Comparison of ENCODE assay signal across 1 cellular context in the genomic region with DNA sequence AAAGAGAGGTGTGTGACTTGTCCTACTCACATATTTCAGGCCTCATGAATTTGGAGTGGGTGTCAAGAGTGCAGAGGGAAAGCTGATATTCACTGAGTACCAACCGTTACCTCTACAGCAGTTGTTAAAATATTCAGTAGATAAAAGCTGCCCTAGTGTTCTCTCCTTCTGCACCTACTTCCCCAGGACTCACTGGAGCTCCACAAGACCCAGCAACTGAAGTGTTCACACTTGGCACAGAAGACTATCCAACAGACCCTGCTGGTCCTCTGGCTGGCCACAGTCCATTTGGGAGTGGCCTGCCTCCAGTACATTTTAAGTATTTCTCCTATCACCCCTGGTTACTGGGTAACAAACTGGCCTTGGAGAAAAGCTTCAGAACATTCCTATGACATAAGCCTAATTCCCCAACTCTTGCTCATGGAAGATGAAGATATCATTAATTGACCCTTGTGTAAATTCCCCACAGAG.
TF ChIP-seq lines count a peak whose summit lies in the region.

No MANE protein-coding gene starts in this region.

TF ChIP-seq in GM23338, 12 proteins besides CTCF, POLR2A, EP300 and RAD21 (continued from another document):
- TF ChIP-seq, protein P1, sequence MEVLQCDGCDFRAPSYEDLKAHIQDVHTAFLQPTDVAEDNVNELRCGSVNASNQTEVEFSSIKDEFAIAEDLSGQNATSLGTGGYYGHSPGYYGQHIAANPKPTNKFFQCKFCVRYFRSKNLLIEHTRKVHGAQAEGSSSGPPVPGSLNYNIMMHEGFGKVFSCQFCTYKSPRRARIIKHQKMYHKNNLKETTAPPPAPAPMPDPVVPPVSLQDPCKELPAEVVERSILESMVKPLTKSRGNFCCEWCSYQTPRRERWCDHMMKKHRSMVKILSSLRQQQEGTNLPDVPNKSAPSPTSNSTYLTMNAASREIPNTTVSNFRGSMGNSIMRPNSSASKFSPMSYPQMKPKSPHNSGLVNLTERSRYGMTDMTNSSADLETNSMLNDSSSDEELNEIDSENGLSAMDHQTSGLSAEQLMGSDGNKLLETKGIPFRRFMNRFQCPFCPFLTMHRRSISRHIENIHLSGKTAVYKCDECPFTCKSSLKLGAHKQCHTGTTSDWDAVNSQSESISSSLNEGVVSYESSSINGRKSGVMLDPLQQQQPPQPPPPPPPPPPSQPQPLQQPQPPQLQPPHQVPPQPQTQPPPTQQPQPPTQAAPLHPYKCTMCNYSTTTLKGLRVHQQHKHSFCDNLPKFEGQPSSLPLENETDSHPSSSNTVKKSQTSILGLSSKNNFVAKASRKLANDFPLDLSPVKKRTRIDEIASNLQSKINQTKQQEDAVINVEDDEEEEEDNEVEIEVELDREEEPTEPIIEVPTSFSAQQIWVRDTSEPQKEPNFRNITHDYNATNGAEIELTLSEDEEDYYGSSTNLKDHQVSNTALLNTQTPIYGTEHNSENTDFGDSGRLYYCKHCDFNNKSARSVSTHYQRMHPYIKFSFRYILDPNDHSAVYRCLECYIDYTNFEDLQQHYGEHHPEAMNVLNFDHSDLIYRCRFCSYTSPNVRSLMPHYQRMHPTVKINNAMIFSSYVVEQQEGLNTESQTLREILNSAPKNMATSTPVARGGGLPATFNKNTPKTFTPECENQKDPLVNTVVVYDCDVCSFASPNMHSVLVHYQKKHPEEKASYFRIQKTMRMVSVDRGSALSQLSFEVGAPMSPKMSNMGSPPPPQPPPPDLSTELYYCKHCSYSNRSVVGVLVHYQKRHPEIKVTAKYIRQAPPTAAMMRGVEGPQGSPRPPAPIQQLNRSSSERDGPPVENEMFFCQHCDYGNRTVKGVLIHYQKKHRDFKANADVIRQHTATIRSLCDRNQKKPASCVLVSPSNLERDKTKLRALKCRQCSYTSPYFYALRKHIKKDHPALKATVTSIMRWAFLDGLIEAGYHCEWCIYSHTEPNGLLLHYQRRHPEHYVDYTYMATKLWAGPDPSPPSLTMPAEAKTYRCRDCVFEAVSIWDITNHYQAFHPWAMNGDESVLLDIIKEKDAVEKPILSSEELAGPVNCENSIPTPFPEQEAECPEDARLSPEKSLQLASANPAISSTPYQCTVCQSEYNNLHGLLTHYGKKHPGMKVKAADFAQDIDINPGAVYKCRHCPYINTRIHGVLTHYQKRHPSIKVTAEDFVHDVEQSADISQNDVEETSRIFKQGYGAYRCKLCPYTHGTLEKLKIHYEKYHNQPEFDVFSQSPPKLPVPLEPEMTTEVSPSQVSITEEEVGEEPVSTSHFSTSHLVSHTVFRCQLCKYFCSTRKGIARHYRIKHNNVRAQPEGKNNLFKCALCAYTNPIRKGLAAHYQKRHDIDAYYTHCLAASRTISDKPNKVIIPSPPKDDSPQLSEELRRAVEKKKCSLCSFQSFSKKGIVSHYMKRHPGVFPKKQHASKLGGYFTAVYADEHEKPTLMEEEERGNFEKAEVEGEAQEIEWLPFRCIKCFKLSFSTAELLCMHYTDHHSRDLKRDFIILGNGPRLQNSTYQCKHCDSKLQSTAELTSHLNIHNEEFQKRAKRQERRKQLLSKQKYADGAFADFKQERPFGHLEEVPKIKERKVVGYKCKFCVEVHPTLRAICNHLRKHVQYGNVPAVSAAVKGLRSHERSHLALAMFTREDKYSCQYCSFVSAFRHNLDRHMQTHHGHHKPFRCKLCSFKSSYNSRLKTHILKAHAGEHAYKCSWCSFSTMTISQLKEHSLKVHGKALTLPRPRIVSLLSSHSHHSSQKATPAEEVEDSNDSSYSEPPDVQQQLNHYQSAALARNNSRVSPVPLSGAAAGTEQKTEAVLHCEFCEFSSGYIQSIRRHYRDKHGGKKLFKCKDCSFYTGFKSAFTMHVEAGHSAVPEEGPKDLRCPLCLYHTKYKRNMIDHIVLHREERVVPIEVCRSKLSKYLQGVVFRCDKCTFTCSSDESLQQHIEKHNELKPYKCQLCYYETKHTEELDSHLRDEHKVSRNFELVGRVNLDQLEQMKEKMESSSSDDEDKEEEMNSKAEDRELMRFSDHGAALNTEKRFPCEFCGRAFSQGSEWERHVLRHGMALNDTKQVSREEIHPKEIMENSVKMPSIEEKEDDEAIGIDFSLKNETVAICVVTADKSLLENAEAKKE (CRISPR knock-in tag; IDR thresholded peaks at IDR 0.05), result no peak
- TF ChIP-seq, protein P2, sequence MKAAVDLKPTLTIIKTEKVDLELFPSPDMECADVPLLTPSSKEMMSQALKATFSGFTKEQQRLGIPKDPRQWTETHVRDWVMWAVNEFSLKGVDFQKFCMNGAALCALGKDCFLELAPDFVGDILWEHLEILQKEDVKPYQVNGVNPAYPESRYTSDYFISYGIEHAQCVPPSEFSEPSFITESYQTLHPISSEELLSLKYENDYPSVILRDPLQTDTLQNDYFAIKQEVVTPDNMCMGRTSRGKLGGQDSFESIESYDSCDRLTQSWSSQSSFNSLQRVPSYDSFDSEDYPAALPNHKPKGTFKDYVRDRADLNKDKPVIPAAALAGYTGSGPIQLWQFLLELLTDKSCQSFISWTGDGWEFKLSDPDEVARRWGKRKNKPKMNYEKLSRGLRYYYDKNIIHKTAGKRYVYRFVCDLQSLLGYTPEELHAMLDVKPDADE (IDR thresholded peaks at IDR 0.05), result no peak
- TF ChIP-seq NANOG (IDR thresholded peaks at IDR 0.05; ENCODE audit: borderline replicate concordance), result no peak
- TF ChIP-seq EZH2phosphoT487 (IDR thresholded peaks at IDR 0.05; ENCODE audit: unreplicated experiment), result no peak
- no peak for TF ChIP-seq ZNF114 (CRISPR knock-in tag; IDR thresholded peaks at IDR 0.05)
- TF ChIP-seq, protein P3, sequence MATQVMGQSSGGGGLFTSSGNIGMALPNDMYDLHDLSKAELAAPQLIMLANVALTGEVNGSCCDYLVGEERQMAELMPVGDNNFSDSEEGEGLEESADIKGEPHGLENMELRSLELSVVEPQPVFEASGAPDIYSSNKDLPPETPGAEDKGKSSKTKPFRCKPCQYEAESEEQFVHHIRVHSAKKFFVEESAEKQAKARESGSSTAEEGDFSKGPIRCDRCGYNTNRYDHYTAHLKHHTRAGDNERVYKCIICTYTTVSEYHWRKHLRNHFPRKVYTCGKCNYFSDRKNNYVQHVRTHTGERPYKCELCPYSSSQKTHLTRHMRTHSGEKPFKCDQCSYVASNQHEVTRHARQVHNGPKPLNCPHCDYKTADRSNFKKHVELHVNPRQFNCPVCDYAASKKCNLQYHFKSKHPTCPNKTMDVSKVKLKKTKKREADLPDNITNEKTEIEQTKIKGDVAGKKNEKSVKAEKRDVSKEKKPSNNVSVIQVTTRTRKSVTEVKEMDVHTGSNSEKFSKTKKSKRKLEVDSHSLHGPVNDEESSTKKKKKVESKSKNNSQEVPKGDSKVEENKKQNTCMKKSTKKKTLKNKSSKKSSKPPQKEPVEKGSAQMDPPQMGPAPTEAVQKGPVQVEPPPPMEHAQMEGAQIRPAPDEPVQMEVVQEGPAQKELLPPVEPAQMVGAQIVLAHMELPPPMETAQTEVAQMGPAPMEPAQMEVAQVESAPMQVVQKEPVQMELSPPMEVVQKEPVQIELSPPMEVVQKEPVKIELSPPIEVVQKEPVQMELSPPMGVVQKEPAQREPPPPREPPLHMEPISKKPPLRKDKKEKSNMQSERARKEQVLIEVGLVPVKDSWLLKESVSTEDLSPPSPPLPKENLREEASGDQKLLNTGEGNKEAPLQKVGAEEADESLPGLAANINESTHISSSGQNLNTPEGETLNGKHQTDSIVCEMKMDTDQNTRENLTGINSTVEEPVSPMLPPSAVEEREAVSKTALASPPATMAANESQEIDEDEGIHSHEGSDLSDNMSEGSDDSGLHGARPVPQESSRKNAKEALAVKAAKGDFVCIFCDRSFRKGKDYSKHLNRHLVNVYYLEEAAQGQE (IDR thresholded peaks at IDR 0.05; ENCODE audit: unreplicated experiment), result no peak
- no peak for TF ChIP-seq JUNB (IDR thresholded peaks at IDR 0.05; ENCODE audit: unreplicated experiment)
